Comparison of ENCODE assay signal across 11 cellular contexts in genomic region chr6:52415917-52416628, GRCh38. TPM values are rescaled to one million over a fixed set of nuclear protein-coding genes. Genes with fewer than 3 reads are reported as not detected.
DNase-seq lines count a peak whose midpoint lies in the region; ATAC-seq, FAIRE-seq and TF ChIP-seq lines count a peak whose summit lies in the region.
"Had no signal": no experiment of that assay in that cellular context is flagged by ENCODE, and none has a peak within 500 bp of the region (broad histone marks: within the 10 kb centered on the region; RNA-seq: fewer than 3 reads in every experiment).

No MANE protein-coding gene starts in this region.

- H2AFZ ChIP-seq in KMS-11 (ENCODE audit: low read depth), result no peak overlapping the region; the same call in 1 of the 2 replicates

- H3K27me3 Mint-ChIP-seq in CD4-positive, alpha-beta memory T cell, result no peaks in the 10 kb centered on the region

- no peak overlapping the region for H3K4me3 ChIP-seq in CD4-positive, alpha-beta memory T cell (ENCODE audit: low read length in 2 of 2)
- H3K4me3 ChIP-seq in KMS-11 (IDR thresholded peaks at IDR 0.05; ENCODE audit: insufficient read depth, low read depth, low read length), result no peak overlapping the region
- H3K4me3 ChIP-seq in adipocyte (ENCODE audit: low read length), result no peak overlapping the region
- H3K4me3 ChIP-seq in pancreas, result no peak overlapping the region
- no peak overlapping the region for H3K4me3 ChIP-seq in suprapubic skin

- FAIRE-seq in pancreas (lab: Jason Lieb, UNC), result no peak

- peaks cover 24% of the 10 kb centered on the region for H3K4me1 ChIP-seq in CD4-positive, alpha-beta memory T cell (ENCODE audit: insufficient read depth, low read length)
- H3K4me1 ChIP-seq in KMS-11 (ENCODE audit: low read depth, poor library complexity, severe bottlenecking) (peaks cover 79% of the 10 kb centered on the region), adipocyte (ENCODE audit: control insufficient read depth, insufficient read depth, low read length) (peaks cover 44% of the 10 kb centered on the region), pancreas (peaks cover 0 to 3% (median 0%) of the 10 kb centered on the region in 3 donors), suprapubic skin (peaks cover 11% of the 10 kb centered on the region)

- no peak for TF ChIP-seq POLR2A in suprapubic skin (IDR thresholded peaks at IDR 0.05)

- no peak for DNase-seq in CD4-positive, alpha-beta memory T cell
- DNase-seq in adipocyte (ENCODE audit: low read depth) (peak; percentile 59), iris pigment epithelial cell (ENCODE audit: low read depth) (peak; percentile 34), pancreas (no peak), glomerular visceral epithelial cell (ENCODE audit: extremely low spot score) (no peak), suprapubic skin (ENCODE audit: low spot score in 2 of 2) (no peak)
- DNase-seq: islet precursor cell, NCI-H1436 treated with DMSO at 0.1 percent for 48 hours had no signal

- H3K9me3 ChIP-seq in CD4-positive, alpha-beta memory T cell (ENCODE audit: control insufficient read depth in 1 of 2, low read length in 2 of 2), result no peaks in the 10 kb centered on the region
- H3K9me3 ChIP-seq in adipocyte (ENCODE audit: control insufficient read depth, low read length), result no peaks in the 10 kb centered on the region
- H3K9me3 ChIP-seq in pancreas, result no peaks in the 10 kb centered on the region
- no peaks in the 10 kb centered on the region for H3K9me3 ChIP-seq in suprapubic skin

- intact Hi-C loops in CD4-positive, alpha-beta memory T cell (cut with micrococcal nuclease), result loop anchor here (1.0 to 5.0 kb wide), 2 partner anchors 181 to 247 kb away; no protein-coding TSS in a partner anchor
- intact Hi-C loops in pancreas (cut with DNase I), result loop anchor here in 1 of 3 donors (5.0 to 10.0 kb wide), 2 partner anchors 179 to 246 kb away; no protein-coding TSS in a partner anchor

- peaks cover 0 to 4% of the 10 kb centered on the region in 2 donors for H3K36me3 Mint-ChIP-seq in CD4-positive, alpha-beta memory T cell

- H3K4me2 ChIP-seq in KMS-11, result peak overlapping the region; percentile 33

- 43% methylated on average over 6 of the region's 6 CpGs for WGBS in pancreas, 2 donors
- 51% methylated on average over 6 of the region's 6 CpGs for WGBS in suprapubic skin

- no peaks in the 10 kb centered on the region for H3K36me3 ChIP-seq in CD4-positive, alpha-beta memory T cell (ENCODE audit: insufficient read depth, low read length)
- H3K36me3 ChIP-seq in KMS-11 (ENCODE audit: insufficient read depth) (no peaks in the 10 kb centered on the region), adipocyte (ENCODE audit: control insufficient read depth, insufficient read depth, low read length, severe bottlenecking) (no peaks in the 10 kb centered on the region), pancreas (no peaks in the 10 kb centered on the region), suprapubic skin (no peaks in the 10 kb centered on the region)
- H3K36me3 ChIP-seq: WERI-Rb-1 had no signal

- peaks cover 15 to 26% (median 20%) of the 10 kb centered on the region in 4 donors for H3K4me1 Mint-ChIP-seq in CD4-positive, alpha-beta memory T cell

- POLR2A ChIA-PET in CD4-positive, alpha-beta memory T cell (lab: Charles Lee; ENCODE audit: partially characterized antibody), result interaction anchor here (0.9 to 1.6 kb wide), 4 partner anchors 13 to 131 kb away, joined by 3 to 6 read pairs (median 4); partner anchors contain the start of gene MCM3

- no peak for TF ChIP-seq EP300 in suprapubic skin (IDR thresholded peaks at IDR 0.05)

- TF ChIP-seq CTCF in KMS-11 (conservative IDR thresholded peaks at IDR 0.05; ENCODE audit: low read depth, low read length), result no peak
- TF ChIP-seq CTCF in pancreas (IDR thresholded peaks at IDR 0.05), result no peak
- TF ChIP-seq CTCF in suprapubic skin (IDR thresholded peaks at IDR 0.05), result no peak

- H3K27me3 ChIP-seq in CD4-positive, alpha-beta memory T cell (ENCODE audit: insufficient read depth, low read length), result no peaks in the 10 kb centered on the region
- H3K27me3 ChIP-seq in KMS-11 (ENCODE audit: insufficient read depth, low read depth) (no peaks in the 10 kb centered on the region), adipocyte (replicated peaks; ENCODE audit: control insufficient read depth, insufficient read depth, low read length) (no peaks in the 10 kb centered on the region), pancreas (no peaks in the 10 kb centered on the region), suprapubic skin (no peaks in the 10 kb centered on the region)

- no peaks in the 10 kb centered on the region for H4K20me1 ChIP-seq in KMS-11 (ENCODE audit: insufficient read depth)

- H3K27ac Mint-ChIP-seq in CD4-positive, alpha-beta memory T cell, result peak overlapping the region in 5 of 7 donors; percentile 17 to 72 (median 52)

- H3K79me2 ChIP-seq in KMS-11 (ENCODE audit: insufficient read depth, low read depth), result no peaks in the 10 kb centered on the region

- ATAC-seq in pancreas, result no peak
- ATAC-seq in HG03045 (IDR thresholded peaks at IDR 0.05; ENCODE audit: unreplicated experiment), result no peak

- no peak overlapping the region for H3K27ac ChIP-seq in CD4-positive, alpha-beta memory T cell (ENCODE audit: low read depth, low read length)
- H3K27ac ChIP-seq in KMS-11 (no peak overlapping the region), pancreas (no peak overlapping the region), suprapubic skin (no peak overlapping the region)
- H3K27ac ChIP-seq: WERI-Rb-1 had no signal

- H3K9ac ChIP-seq in KMS-11 (no peak overlapping the region), adipocyte (ENCODE audit: low read length) (peak overlapping the region; percentile 73)

- CTCF ChIA-PET in CD4-positive, alpha-beta memory T cell (lab: Charles Lee; ENCODE audit: partially characterized antibody), result interaction anchor here (0.6 to 8.4 kb wide), 20 partner anchors 8 to 291 kb away, joined by 3 to 99 read pairs (median 6); partner anchors contain the start of genes MCM3, PAQR8 and TMEM14A

- H3K9me3 Mint-ChIP-seq in CD4-positive, alpha-beta memory T cell, result peaks cover 0 to 3% (median 0%) of the 10 kb centered on the region in 8 donors

- H3K4me3 Mint-ChIP-seq in CD4-positive, alpha-beta memory T cell, result peak overlapping the region in 2 of 8 donors; percentile 13 to 33

RNA-seq across cellular contexts. Expression of gene EFHC1, which starts 4.1 kb away (rescaled TPM):
- total RNA-seq in CD4-positive, alpha-beta memory T cell, result 10 to 100 TPM in 1 of 2 experiments, 1 to 10 TPM in 1; 6.4 to 10.4 TPM
- polyA plus RNA-seq in CD4-positive, alpha-beta memory T cell, result 1 to 10 TPM; 1.5 to 1.8 TPM
- 10 to 100 TPM in 3 of 6 donors, 1 to 10 TPM in 3; 5.5 to 15.1 (median 9.8) TPM for total RNA-seq in pancreas
- polyA plus RNA-seq in pancreas, result 10 to 100 TPM; 27.8 to 39.0 TPM
- total RNA-seq in suprapubic skin, result 10 to 100 TPM; 14.0 to 63.0 (median 27.6) TPM

RNA-seq across cellular contexts. Expression of gene PAQR8, which starts 54.1 kb away (rescaled TPM):
- 10 to 100 TPM; 36.4 to 40.9 TPM for total RNA-seq in CD4-positive, alpha-beta memory T cell
- polyA plus RNA-seq in CD4-positive, alpha-beta memory T cell, result 10 to 100 TPM; 14.5 to 30.3 TPM
- total RNA-seq in pancreas (1 to 10 TPM in 4 of 6 donors, under 1 TPM in 2; 0.71 to 6.1 (median 2.0) TPM), suprapubic skin (1 to 10 TPM; 2.2 to 6.5 (median 2.8) TPM)
- polyA plus RNA-seq in pancreas, result 1 to 10 TPM in 1 of 2 donors, under 1 TPM in 1; 0.87 to 2.7 TPM

Comparison
In these comparisons a context has a peak if more than half of its experiments do, and no peak if none do; other contexts are left out.
1. DNase-seq: peak in adipocyte (single experiment) and iris pigment epithelial cell (single experiment); none in CD4-positive, alpha-beta memory T cell (0 of 5), pancreas (0 of 6), glomerular visceral epithelial cell (single experiment) and suprapubic skin (0 of 2).
2. RNA of gene PAQR8, which starts 54.1 kb away (total RNA-seq): 36.4 to 40.9 TPM in CD4-positive, alpha-beta memory T cell; 2.2 to 6.5 TPM in suprapubic skin and 0.71 to 6.1 TPM in pancreas; every median in the first group is over 4 times any median in the second.